8 cellular contexts compared by ENCODE assay signal in the genomic region with DNA sequence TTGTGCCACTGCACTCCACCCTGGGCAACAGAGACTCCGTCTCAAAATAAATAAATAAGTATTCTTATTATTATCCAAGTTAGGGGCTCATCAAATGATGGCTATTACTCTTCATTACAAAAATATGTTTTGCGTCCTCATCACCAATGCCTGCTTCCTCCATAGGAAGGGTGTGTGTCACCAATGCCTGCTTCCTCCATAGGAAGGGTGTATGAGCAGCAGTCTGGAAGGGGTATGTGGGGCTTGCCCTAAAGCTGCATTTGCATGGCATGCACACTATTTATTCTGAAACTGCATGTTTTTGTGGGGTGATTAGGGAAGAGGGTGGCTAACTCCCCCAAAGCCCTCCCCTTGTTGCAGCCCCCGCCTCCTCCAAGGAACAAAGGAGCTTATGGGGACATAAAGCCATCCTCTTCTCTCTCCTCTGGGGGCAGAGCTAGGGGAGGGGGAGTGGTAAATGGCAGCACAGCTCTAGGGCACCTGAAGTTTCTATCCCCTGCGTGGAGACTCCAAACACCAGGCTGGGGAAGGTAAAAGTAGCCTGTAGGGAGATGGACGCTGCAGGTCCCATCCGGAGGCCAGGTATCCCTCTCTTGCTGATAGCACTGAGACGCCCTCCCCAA. TPM values are rescaled to one million over a fixed set of nuclear protein-coding genes. Genes with fewer than 3 reads are reported as not detected.
DNase-seq lines count a peak whose midpoint lies in the region; ATAC-seq and TF ChIP-seq lines count a peak whose summit lies in the region.

No MANE protein-coding gene starts in this region.

- no peak for ATAC-seq in gastrocnemius medialis
- ATAC-seq in HG02840 (IDR thresholded peaks at IDR 0.05; ENCODE audit: low FRiP score, unreplicated experiment) = no peak

- intact Hi-C loops in gastrocnemius medialis (cut with DNase I; ENCODE audit: low total_unique reads) (loop anchor here (5.0 kb wide), 1 partner anchor 102 kb away; no protein-coding TSS in a partner anchor), posterior cingulate gyrus (cut with DNase I) (no loop called here)

- no peaks in the 10 kb centered on the region for H3K27me3 ChIP-seq in gastrocnemius medialis

- peak; percentile 7 for DNase-seq in stimulated activated CD4-positive, alpha-beta T cell treated with anti-CD3 and anti-CD28 coated beads, Interleukin-4, amount 100 ng/mL, for 24 hours
- DNase-seq in stimulated activated CD4-positive, alpha-beta T cell treated with anti-CD3 and anti-CD28 coated beads, Interleukin-2, amount 100 ng/mL, for 24 hours = no peak
- DNase-seq in UCSD-AML1 (lab: John Stamatoyannopoulos, UW; ENCODE audit: unreplicated experiment) = peak; percentile 44
- no peak for DNase-seq in foreskin fibroblast
- no peak for DNase-seq in gastrocnemius medialis
- DNase-seq in posterior cingulate gyrus = no peak
- DNase-seq in effector CD8-positive, alpha-beta T cell (lab: John Stamatoyannopoulos, UW) = no peak

- H3K4me3 ChIP-seq in foreskin fibroblast (ENCODE audit: low read depth in 1 of 2, low read length in 2 of 2) (peak overlapping the region; percentile 86 to 96), gastrocnemius medialis (peak overlapping the region; percentile 86 to 97 (median 92))

- H3K9me3 ChIP-seq in gastrocnemius medialis = no peaks in the 10 kb centered on the region

- in situ Hi-C loops in gastrocnemius medialis (cut with MboI; ENCODE audit: low sequenced_read_pairs in 4 of 4) = no loop called here

- peak overlapping the region in 3 of 4 donors; percentile 84 to 89 (median 85) for H3K27ac ChIP-seq in gastrocnemius medialis

- no peak for TF ChIP-seq POLR2A in gastrocnemius medialis (IDR thresholded peaks at IDR 0.05)

- H3K4me1 ChIP-seq in gastrocnemius medialis = peaks cover 22 to 23% of the 10 kb centered on the region in 2 donors

- peaks cover 0 to 8% of the 10 kb centered on the region in 2 donors for H3K36me3 ChIP-seq in gastrocnemius medialis

- TF ChIP-seq CTCF in foreskin fibroblast (IDR thresholded peaks at IDR 0.05; ENCODE audit: low read depth, low read length) = no peak
- no peak for TF ChIP-seq CTCF in gastrocnemius medialis (IDR thresholded peaks at IDR 0.05 in 4 of 5, conservative IDR thresholded peaks at IDR 0.05 in 1 of 5)

RNA-seq across cellular contexts. Expression of gene CAMKK2, which starts 1.3 kb away (rescaled TPM):
- total RNA-seq in gastrocnemius medialis = 10 to 100 TPM in 1 of 4 donors, 1 to 10 TPM in 3; 6.0 to 10.2 (median 7.5) TPM

RNA-seq across cellular contexts. Expression of gene ANAPC5, which starts 57.0 kb away (rescaled TPM):
- 100 to 1,000 TPM in 1 of 4 donors, 10 to 100 TPM in 3; 84.1 to 128 (median 91.8) TPM for total RNA-seq in gastrocnemius medialis

Comparison
In these comparisons a context has a peak if more than half of its experiments do, and no peak if none do; other contexts are left out.
1. DNase-seq: peak in stimulated activated CD4-positive, alpha-beta T cell treated with anti-CD3 and anti-CD28 coated beads, Interleukin-4, amount 100 ng/mL, for 24 hours (single experiment) and UCSD-AML1 (single experiment); none in stimulated activated CD4-positive, alpha-beta T cell treated with anti-CD3 and anti-CD28 coated beads, Interleukin-2, amount 100 ng/mL, for 24 hours (0 of 2), foreskin fibroblast (0 of 2), gastrocnemius medialis (0 of 2), posterior cingulate gyrus (0 of 10) and effector CD8-positive, alpha-beta T cell (single experiment).